ENCODE assay signal across 19 cellular contexts in the genomic region with DNA sequence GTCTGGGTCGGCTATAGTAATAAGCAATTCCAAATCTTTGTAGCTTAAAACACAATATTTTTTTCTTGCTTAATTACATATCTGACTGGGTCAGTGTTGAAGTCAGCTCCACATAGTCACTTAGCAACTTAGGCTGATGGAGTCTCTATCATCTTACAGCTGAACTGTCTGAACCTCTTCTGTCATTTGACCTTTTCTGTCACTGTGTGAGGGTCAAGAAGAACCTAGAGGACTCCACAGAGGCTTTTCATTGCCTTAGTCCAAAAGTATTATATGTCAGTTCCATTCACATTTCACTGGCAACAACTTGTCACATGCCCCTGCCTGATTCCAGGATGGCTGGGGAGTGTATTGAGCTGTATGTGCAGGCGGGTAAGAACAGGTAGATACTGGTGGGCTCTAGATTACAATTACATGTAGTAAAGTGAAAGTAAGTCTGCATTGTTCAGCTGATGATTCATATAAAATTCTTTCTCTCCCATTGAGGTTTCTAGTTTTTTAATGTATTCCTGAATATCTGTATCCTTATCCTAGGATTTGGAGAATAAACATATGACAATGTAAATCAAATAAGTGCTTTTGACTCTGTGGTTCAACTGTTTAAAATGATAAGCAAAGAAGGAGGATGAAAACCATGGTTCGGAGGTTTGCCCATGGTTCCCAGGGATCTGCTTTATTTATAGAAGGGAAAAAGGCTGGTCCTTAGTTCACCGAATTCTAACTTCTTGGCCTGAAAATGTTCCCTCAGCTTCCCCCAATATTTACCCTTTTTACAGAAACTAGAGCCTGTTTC. TPM values are rescaled to one million over a fixed set of nuclear protein-coding genes. Genes with fewer than 3 reads are reported as not detected.
"Had no signal": no experiment of that assay in that cellular context is flagged by ENCODE, and none has a peak within 500 bp of the region (broad histone marks: within the 10 kb centered on the region; RNA-seq: fewer than 3 reads in every experiment).

No MANE protein-coding gene starts in this region.

- H3K9me3 ChIP-seq: ascending aorta, heart left ventricle, left ventricle myocardium inferior, upper lobe of left lung had no signal

- H3K36me3 Mint-ChIP-seq: activated naive CD8-positive, alpha-beta T cell treated with anti-CD3 and anti-CD28 coated beads, Interleukin-2, amount 10 ng/mL, durations not matched to agents 7 days and 5 days had no signal

- H3K27ac ChIP-seq: ascending aorta, heart left ventricle, left ventricle myocardium inferior, upper lobe of left lung, VCaP had no signal

- H3K4me3 Mint-ChIP-seq: activated CD4-positive, alpha-beta memory T cell treated with anti-CD3 and anti-CD28 coated beads, Interleukin-2, amount 10 ng/mL, durations not matched to agents 7 days and 5 days; activated naive CD8-positive, alpha-beta T cell treated with anti-CD3 and anti-CD28 coated beads, Interleukin-2, amount 10 ng/mL, durations not matched to agents 7 days and 5 days; activated T-cell treated with anti-CD3 and anti-CD28 coated beads, Interleukin-2, amount 50 U/mL, for 72 hours; central memory CD8-positive, alpha-beta T cell; neural crest cell; stimulated activated naive CD8-positive, alpha-beta T cell treated with anti-CD3 and anti-CD28 coated beads, Interleukin-15, Interleukin-2, amounts not matched to agents 100 ng/mL and 50 ng/mL, for 24 hours had no signal

- H3K4me1 Mint-ChIP-seq: activated CD4-positive, alpha-beta memory T cell treated with anti-CD3 and anti-CD28 coated beads, Interleukin-2, amount 10 ng/mL, durations not matched to agents 7 days and 5 days; activated naive CD8-positive, alpha-beta T cell treated with anti-CD3 and anti-CD28 coated beads, Interleukin-2, amount 10 ng/mL, durations not matched to agents 7 days and 5 days; central memory CD8-positive, alpha-beta T cell had no signal

- H3K36me3 ChIP-seq: ascending aorta, heart left ventricle, left ventricle myocardium inferior, upper lobe of left lung had no signal

- H3K4me3 ChIP-seq: ascending aorta, dorsolateral prefrontal cortex, heart left ventricle, left ventricle myocardium inferior, upper lobe of left lung had no signal

- H3K9me3 Mint-ChIP-seq: activated CD4-positive, alpha-beta memory T cell treated with anti-CD3 and anti-CD28 coated beads, Interleukin-2, amount 10 ng/mL, durations not matched to agents 7 days and 5 days; activated naive CD8-positive, alpha-beta T cell treated with anti-CD3 and anti-CD28 coated beads, Interleukin-2, amount 10 ng/mL, durations not matched to agents 7 days and 5 days; activated T-cell treated with anti-CD3 and anti-CD28 coated beads, Interleukin-2, amount 50 U/mL, for 72 hours; neural crest cell; stimulated activated naive CD8-positive, alpha-beta T cell treated with anti-CD3 and anti-CD28 coated beads, Interleukin-15, Interleukin-2, amounts not matched to agents 100 ng/mL and 50 ng/mL, for 24 hours had no signal

- H3K4me1 ChIP-seq: ascending aorta, heart left ventricle, left ventricle myocardium inferior, upper lobe of left lung had no signal

- H3K27ac Mint-ChIP-seq: activated CD4-positive, alpha-beta memory T cell treated with anti-CD3 and anti-CD28 coated beads, Interleukin-2, amount 10 ng/mL, durations not matched to agents 7 days and 5 days; activated naive CD8-positive, alpha-beta T cell treated with anti-CD3 and anti-CD28 coated beads, Interleukin-2, amount 10 ng/mL, durations not matched to agents 7 days and 5 days; activated T-cell treated with anti-CD3 and anti-CD28 coated beads, Interleukin-2, amount 50 U/mL, for 72 hours; stimulated activated naive CD8-positive, alpha-beta T cell treated with anti-CD3 and anti-CD28 coated beads, Interleukin-15, Interleukin-2, amounts not matched to agents 100 ng/mL and 50 ng/mL, for 24 hours had no signal

- DNase-seq: activated CD4-positive, alpha-beta memory T cell treated with anti-CD3 and anti-CD28 coated beads, Interleukin-2, amount 10 ng/mL, durations not matched to agents 7 days and 5 days; activated CD8-positive, alpha-beta memory T cell treated with anti-CD3 and anti-CD28 coated beads, Interleukin-2, amount 50 U/mL, for 4 hours; activated naive CD8-positive, alpha-beta T cell treated with anti-CD3 and anti-CD28 coated beads, Interleukin-2, amount 10 ng/mL, durations not matched to agents 7 days and 5 days; activated T-cell treated with anti-CD3 and anti-CD28 coated beads, Interleukin-2, amount 50 U/mL, for 72 hours; dorsolateral prefrontal cortex; foreskin fibroblast; heart left ventricle; islet precursor cell; left ventricle myocardium inferior; mesenchymal stem cell; stimulated activated CD4-positive, alpha-beta T cell treated with anti-CD3 and anti-CD28 coated beads, Interleukin-2, amount 100 ng/mL, for 48 hours; T-helper 1 cell; upper lobe of left lung had no signal

- ATAC-seq: activated T-cell treated with anti-CD3 and anti-CD28 coated beads, Interleukin-2, amount 50 U/mL, for 72 hours; esophagus mucosa; heart left ventricle had no signal

- H3K27me3 ChIP-seq: ascending aorta, dorsolateral prefrontal cortex, upper lobe of left lung had no signal

RNA-seq across cellular contexts. Expression of gene ARPP21, which starts 5.8 kb away (rescaled TPM):
- total RNA-seq: activated CD4-positive, alpha-beta memory T cell treated with anti-CD3 and anti-CD28 coated beads, Interleukin-2, amount 10 ng/mL, durations not matched to agents 7 days and 5 days; activated naive CD8-positive, alpha-beta T cell treated with anti-CD3 and anti-CD28 coated beads, Interleukin-2, amount 10 ng/mL, durations not matched to agents 7 days and 5 days; activated T-cell treated with anti-CD3 and anti-CD28 coated beads, Interleukin-2, amount 50 U/mL, for 72 hours; ascending aorta; esophagus mucosa; left ventricle myocardium inferior; upper lobe of left lung had no signal
